In genomic region chr9:132185164-132186009, GRCh38 we compare ENCODE assay signal across 17 cellular contexts. TPM values are rescaled to one million over a fixed set of nuclear protein-coding genes. Genes with fewer than 3 reads are reported as not detected.
A peak's percentile ranks its signal among the peaks of the same experiment; 100 is the strongest.
DNase-seq lines count a peak whose midpoint lies in the region; TF ChIP-seq lines count a peak whose summit lies in the region.
"Had no signal": no experiment of that assay in that cellular context is flagged by ENCODE, and none has a peak within 500 bp of the region (broad histone marks: within the 10 kb centered on the region; RNA-seq: fewer than 3 reads in every experiment).

No MANE protein-coding gene starts in this region.

- DNase-seq in NCI-H82 (lab: John Stamatoyannopoulos, UW) (peak; percentile 64), NCI-H82 treated with DMSO at 0.1 percent for 48 hours (lab: John Stamatoyannopoulos, UW; ENCODE audit: unreplicated experiment) (no peak), iPS-NIHi11 (ENCODE audit: low spot score) (peak; percentile 58), OCI-LY7 (ENCODE audit: low spot score) (no peak), BE2C (no peak), KG1 (lab: John Stamatoyannopoulos, UW) (no peak)
- DNase-seq: activated CD4-positive, alpha-beta T cell treated with anti-CD3 and anti-CD28 coated beads, Interleukin-2, amount 50 U/mL, for 48 hours; activated T-cell treated with anti-CD3 and anti-CD28 coated beads, Interleukin-2, amount 50 U/mL, for 4 hours; CD8-positive, alpha-beta memory T cell; foreskin fibroblast; NCI-H446; PC-3; spleen; stimulated activated naive CD4-positive, alpha-beta T cell had no signal

- no peaks in the 10 kb centered on the region; the same call in 1 of the 2 replicates for H4K20me1 ChIP-seq in OCI-LY7 (ENCODE audit: insufficient read depth, low read length)

- peak overlapping the region; percentile 59 for H3K27ac ChIP-seq in angular gyrus (ENCODE audit: low read depth, low read length)
- peak overlapping the region; percentile 56 for H3K27ac ChIP-seq in temporal lobe (ENCODE audit: low read depth, low read length)
- H3K27ac ChIP-seq in OCI-LY7 (ENCODE audit: low read depth, low read length, poor library complexity, severe bottlenecking) = no peak overlapping the region
- H3K27ac ChIP-seq: cardiac muscle cell, spleen had no signal

- H3K79me2 ChIP-seq in OCI-LY7 (ENCODE audit: insufficient read depth, low read depth, low read length) = no peaks in the 10 kb centered on the region

- H3K4me1 ChIP-seq in OCI-LY7 (ENCODE audit: insufficient read depth, low read length, poor library complexity, severe bottlenecking) (no peaks in the 10 kb centered on the region), BE2C (peaks cover 22% of the 10 kb centered on the region)

- POLR2A ChIA-PET in OCI-LY7 (lab: Charles Lee) = interaction anchor here (0.7 kb wide), 1 partner anchor 84 kb away, joined by 6 read pairs; no protein-coding TSS in a partner anchor

- H3K4me2 ChIP-seq in OCI-LY7 (ENCODE audit: low read length) = no peak overlapping the region

- TF ChIP-seq CTCF in OCI-LY7 (conservative IDR thresholded peaks at IDR 0.05; ENCODE audit: low read length) = no peak
- TF ChIP-seq CTCF in BE2C (IDR thresholded peaks at IDR 0.05; ENCODE audit: low read depth, low read length) = no peak

- H3K9me3 ChIP-seq in OCI-LY7 (ENCODE audit: low read length) = no peaks in the 10 kb centered on the region
- no peaks in the 10 kb centered on the region for H3K9me3 ChIP-seq in BE2C
- H3K9me3 ChIP-seq: spleen had no signal

- H3K9me2 ChIP-seq in OCI-LY7 (ENCODE audit: insufficient read depth, low read length) = no peaks in the 10 kb centered on the region

- H3K36me3 ChIP-seq in OCI-LY7 (ENCODE audit: insufficient read depth, low read length) = no peaks in the 10 kb centered on the region
- H3K36me3 ChIP-seq in BE2C = no peaks in the 10 kb centered on the region
- H3K36me3 ChIP-seq: cardiac muscle cell had no signal

- H3K4me3 ChIP-seq in OCI-LY7 (ENCODE audit: low read depth, low read length, poor library complexity, severe bottlenecking) = no peak overlapping the region
- no peak overlapping the region for H3K4me3 ChIP-seq in BE2C (ENCODE audit: low read depth, low read length)
- H3K4me3 ChIP-seq: cardiac muscle cell, spleen had no signal

- CTCF ChIA-PET in OCI-LY7 (lab: Charles Lee; ENCODE audit: unreplicated experiment) = no interaction called here

- BruUV-seq in OCI-LY7 (replicated peaks; lab: Mats Ljungman, UMichigan) = no TSS peak

- no peak overlapping the region for H2AFZ ChIP-seq in OCI-LY7 (ENCODE audit: low read length)

- intact Hi-C loops in OCI-LY7 (cut with micrococcal nuclease; ENCODE audit: unreplicated experiment) = no loop called here

- H3K27me3 ChIP-seq in BE2C = no peaks in the 10 kb centered on the region

RNA-seq across cellular contexts. Expression of gene NTNG2, which starts 23.5 kb away (rescaled TPM):
- total RNA-seq in temporal lobe (4.9 TPM), OCI-LY7 (2022) (1.9 and 3.2 TPM in 2 replicates)
- total RNA-seq in OCI-LY7 (2014; rRNA removed; shearing (Covaris generic)) = 5.4 and 7.5 TPM in 2 replicates
- 1.3 TPM for polyA plus RNA-seq in BE2C (2012; ENCODE audit: insufficient read depth, insufficient read length, low read depth)

Comparison
In these comparisons a context has a peak if more than half of its experiments do, and no peak if none do; other contexts are left out.
1. DNase-seq: peak in NCI-H82 (single experiment) and iPS-NIHi11 (single experiment); none in NCI-H82 treated with DMSO at 0.1 percent for 48 hours (single experiment), OCI-LY7 (single experiment), BE2C (single experiment) and KG1 (single experiment).